ENCODE assay signal across 7 cellular contexts in the genomic region with DNA sequence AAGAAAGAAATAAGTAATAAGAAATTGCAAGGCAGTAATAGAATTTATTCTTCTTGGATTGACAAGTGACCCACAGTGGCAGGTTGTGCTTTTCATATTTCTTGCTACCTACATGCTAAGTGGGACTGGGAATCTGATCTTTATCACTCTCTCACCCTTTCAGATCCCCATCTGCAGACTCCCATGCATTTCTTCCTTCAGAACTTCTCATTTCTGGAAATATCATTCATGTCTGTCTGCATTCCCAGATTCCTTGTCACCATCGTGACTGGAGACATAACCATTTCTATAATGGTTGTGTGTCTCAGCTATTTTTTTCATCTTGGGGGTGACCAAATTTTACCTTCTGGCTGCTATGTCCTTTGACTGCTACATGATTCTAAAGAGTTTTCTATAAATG. TPM values are rescaled to one million over a fixed set of nuclear protein-coding genes. Genes with fewer than 3 reads are reported as not detected.
"Had no signal": no experiment of that assay in that cellular context is flagged by ENCODE, and none has a peak within 500 bp of the region (broad histone marks: within the 10 kb centered on the region; RNA-seq: fewer than 3 reads in every experiment).

No MANE protein-coding gene starts in this region.

- DNase-seq: GDM1, GF-D8 had no signal

- H3K4me3 ChIP-seq: GM12878 had no signal

- FAIRE-seq: GM12878, GM12891, GM18507, GM19239 had no signal

RNA-seq across cellular contexts. Expression of gene OR6C65, which starts 4.0 kb away (rescaled TPM):
- total RNA-seq: G401, GM12878 had no signal
- polyA plus RNA-seq: GM12878 had no signal

RNA-seq across cellular contexts. Expression of gene OR6C76, which starts 29.7 kb away (rescaled TPM):
- total RNA-seq: G401, GM12878 had no signal
- polyA plus RNA-seq: GM12878 had no signal

RNA-seq across cellular contexts. Expression of gene OR6C75, which starts 33.6 kb away (rescaled TPM):
- total RNA-seq: G401, GM12878 had no signal
- polyA plus RNA-seq: GM12878 had no signal

RNA-seq across cellular contexts. Expression of gene OR6C2, which starts 47.5 kb away (rescaled TPM):
- total RNA-seq: G401, GM12878 had no signal
- polyA plus RNA-seq: GM12878 had no signal
